ENCODE assay signal across 16 cellular contexts in genomic region chr10:128105383-128105782, GRCh38.
"Had no signal": no experiment of that assay in that cellular context is flagged by ENCODE, and none has a peak within 500 bp of the region (broad histone marks: within the 10 kb centered on the region; RNA-seq: fewer than 3 reads in every experiment).

No MANE protein-coding gene starts in this region.

- H3K36me3 ChIP-seq: gastroesophageal sphincter, ovary, right atrium auricular region had no signal

- H3K4me1 ChIP-seq: gastroesophageal sphincter, right atrium auricular region had no signal

- H3K4me3 ChIP-seq: gastroesophageal sphincter, mucosa of descending colon, ovary, right atrium auricular region had no signal

- H3K36me3 Mint-ChIP-seq: naive thymus-derived CD8-positive, alpha-beta T cell had no signal

- H3K27me3 Mint-ChIP-seq: naive thymus-derived CD8-positive, alpha-beta T cell had no signal

- DNase-seq: effector memory CD4-positive, alpha-beta T cell; glutamatergic neuron; islet precursor cell; mammary epithelial cell; mucosa of descending colon; naive thymus-derived CD8-positive, alpha-beta T cell; ovary; small intestine; stimulated activated CD4-positive, alpha-beta T cell treated with anti-CD3 and anti-CD28 coated beads, Interleukin-12 subunit alpha, Interleukin-12 subunit beta, amount 100 ng/mL, for 4 hours; stimulated activated naive CD4-positive, alpha-beta T cell treated with Interleukin-2 at 50 U/mL for 16 hours; trophoblast cell had no signal

- H3K9me3 ChIP-seq: gastroesophageal sphincter, mucosa of descending colon, neutrophil, ovary, right atrium auricular region had no signal

- H3K27me3 ChIP-seq: gastroesophageal sphincter, neutrophil, ovary, right atrium auricular region had no signal

- ATAC-seq: esophagus mucosa; gastroesophageal sphincter; left lobe of liver; mucosa of descending colon; naive thymus-derived CD8-positive, alpha-beta T cell had no signal

- H3K9me3 Mint-ChIP-seq: naive thymus-derived CD8-positive, alpha-beta T cell had no signal

- H3K27ac ChIP-seq: gastroesophageal sphincter, neutrophil, ovary, right atrium auricular region had no signal
